Comparison of ENCODE assay signal across 10 cellular contexts in genomic region chr1:226675720-226676357, GRCh38.
DNase-seq lines count a peak whose midpoint lies in the region; ATAC-seq and TF ChIP-seq lines count a peak whose summit lies in the region.
"Had no signal": no experiment of that assay in that cellular context is flagged by ENCODE, and none has a peak within 500 bp of the region (broad histone marks: within the 10 kb centered on the region; RNA-seq: fewer than 3 reads in every experiment).

No MANE protein-coding gene starts in this region.

- peak overlapping the region; percentile 65 to 90 (median 78) for H3K4me3 Mint-ChIP-seq in CD8-positive, alpha-beta memory T cell

- H3K9ac ChIP-seq in OCI-LY3 (ENCODE audit: low read length), result no peak overlapping the region

- no peaks in the 10 kb centered on the region for H3K27me3 ChIP-seq in CD8-positive, alpha-beta memory T cell (ENCODE audit: insufficient read depth, low read length, poor library complexity, severe bottlenecking)
- H3K27me3 ChIP-seq in OCI-LY3 (ENCODE audit: low read depth, low read length), result 0 out of 2 replicates have a peak, but pooled peaks cover 3% of the 10 kb centered on the region
- H3K27me3 ChIP-seq in dorsolateral prefrontal cortex, result no peaks in the 10 kb centered on the region
- no peaks in the 10 kb centered on the region for H3K27me3 ChIP-seq in psoas muscle (ENCODE audit: insufficient read depth in 3 of 3, low read length in 2 of 3)
- H3K27me3 ChIP-seq: ovary had no signal

- peak overlapping the region; percentile 72 for H3K27ac ChIP-seq in CD8-positive, alpha-beta memory T cell (ENCODE audit: low read depth, low read length)
- H3K27ac ChIP-seq in OCI-LY3 (ENCODE audit: low read length), result no peak overlapping the region
- peak overlapping the region in 49 of 59 donors; percentile 76 to 99 (median 96) for H3K27ac ChIP-seq in dorsolateral prefrontal cortex
- H3K27ac ChIP-seq in psoas muscle, result peak overlapping the region; percentile 85

- H3K27me3 Mint-ChIP-seq in CD8-positive, alpha-beta memory T cell, result peaks cover 0 to 3% of the 10 kb centered on the region in 2 donors

- peak overlapping the region; percentile 94 to 100 (median 98) for H3K27ac Mint-ChIP-seq in CD8-positive, alpha-beta memory T cell

- H4K20me1 ChIP-seq in OCI-LY3 (ENCODE audit: insufficient read depth, low read length), result peaks cover 14% of the 10 kb centered on the region; the same call in 1 of the 2 replicates

- 75 to 77% (median 76%) methylated on average over 7 of the region's 7 CpGs for WGBS in psoas muscle, 3 donors

- peak in 2 of 5 donors; percentile 45 to 63 for DNase-seq in CD8-positive, alpha-beta memory T cell
- DNase-seq in dorsolateral prefrontal cortex (peak in 1 of 10 donors; percentile 9), psoas muscle (no peak), H4 (ENCODE audit: low spot score) (no peak), NCI-H2227 treated with DMSO at 0.1 percent for 48 hours (lab: John Stamatoyannopoulos, UW) (no peak), UCSD-AML1 (lab: John Stamatoyannopoulos, UW; ENCODE audit: unreplicated experiment) (no peak)
- DNase-seq in activated CD8-positive, alpha-beta memory T cell treated with anti-CD3 and anti-CD28 coated beads for 24 hours, result no peak
- DNase-seq: DMS53 had no signal

- TF ChIP-seq CTCF in OCI-LY3 (IDR thresholded peaks at IDR 0.05; ENCODE audit: low read depth, low read length), result no peak
- no peak for TF ChIP-seq CTCF in dorsolateral prefrontal cortex (IDR thresholded peaks at IDR 0.05 in 54 of 56, conservative IDR thresholded peaks at IDR 0.05 in 2 of 56; ENCODE audit: low read depth in 1 of 56, partially characterized antibody in 56 of 56)
- no peak for TF ChIP-seq CTCF in psoas muscle (IDR thresholded peaks at IDR 0.05)

- peak overlapping the region; percentile 88 for H3K4me2 ChIP-seq in OCI-LY3 (ENCODE audit: low read length)

- H3K36me3 Mint-ChIP-seq in CD8-positive, alpha-beta memory T cell, result peaks cover 0 to 41% (median 10%) of the 10 kb centered on the region in 3 donors

- intact Hi-C loops in dorsolateral prefrontal cortex (cut with DNase I) (no loop called here), psoas muscle (cut with DNase I) (no loop called here)

- peaks cover 0 to 3% (median 0%) of the 10 kb centered on the region in 5 donors for H3K9me3 Mint-ChIP-seq in CD8-positive, alpha-beta memory T cell

- H3K4me3 ChIP-seq in CD8-positive, alpha-beta memory T cell (ENCODE audit: low read length), result peak overlapping the region; percentile 62
- H3K4me3 ChIP-seq in OCI-LY3 (ENCODE audit: low read length), result peak overlapping the region; percentile 71
- peak overlapping the region in 1 of 59 donors; percentile 19 for H3K4me3 ChIP-seq in dorsolateral prefrontal cortex
- H3K4me3 ChIP-seq in psoas muscle, result no peak overlapping the region
- H3K4me3 ChIP-seq: ovary had no signal

- POLR2A ChIA-PET in CD8-positive, alpha-beta memory T cell (lab: Charles Lee), result interaction anchor here (3.0 kb wide), 1 partner anchor 13 kb away, joined by 13 read pairs; no protein-coding TSS in a partner anchor

- no peaks in the 10 kb centered on the region for H3K79me2 ChIP-seq in OCI-LY3 (ENCODE audit: low read length)

- H3K9me3 ChIP-seq in CD8-positive, alpha-beta memory T cell (ENCODE audit: low read length), result no peaks in the 10 kb centered on the region
- H3K9me3 ChIP-seq in OCI-LY3 (ENCODE audit: insufficient read depth, low read length) (no peaks in the 10 kb centered on the region), psoas muscle (no peaks in the 10 kb centered on the region)
- H3K9me3 ChIP-seq: ovary had no signal

- no peak overlapping the region for H2AFZ ChIP-seq in OCI-LY3 (ENCODE audit: low read depth, low read length)

- H3K4me1 ChIP-seq in CD8-positive, alpha-beta memory T cell (ENCODE audit: insufficient read depth, low read length), result peaks cover 98% of the 10 kb centered on the region
- H3K4me1 ChIP-seq in OCI-LY3 (ENCODE audit: low read length), result peaks cover 51% of the 10 kb centered on the region
- peaks cover 65% of the 10 kb centered on the region for H3K4me1 ChIP-seq in psoas muscle

- CTCF ChIA-PET in CD8-positive, alpha-beta memory T cell (lab: Charles Lee), result interaction anchor here (1.4 kb wide), 1 partner anchor 42 kb away, joined by 7 read pairs; no protein-coding TSS in a partner anchor

- no peak for ATAC-seq in psoas muscle

- peaks cover 98 to 100% (median 100%) of the 10 kb centered on the region in 3 donors for H3K4me1 Mint-ChIP-seq in CD8-positive, alpha-beta memory T cell

- H3K36me3 ChIP-seq in CD8-positive, alpha-beta memory T cell (ENCODE audit: insufficient read depth, low read length), result peaks cover 7% of the 10 kb centered on the region
- H3K36me3 ChIP-seq in OCI-LY3 (replicated peaks; ENCODE audit: low read depth, low read length) (no peaks in the 10 kb centered on the region), psoas muscle (ENCODE audit: insufficient read depth in 1 of 2, low read depth in 1 of 2) (no peaks in the 10 kb centered on the region)
- H3K36me3 ChIP-seq: ovary had no signal
